ENCODE assay signal across 7 cellular contexts in the genomic region with DNA sequence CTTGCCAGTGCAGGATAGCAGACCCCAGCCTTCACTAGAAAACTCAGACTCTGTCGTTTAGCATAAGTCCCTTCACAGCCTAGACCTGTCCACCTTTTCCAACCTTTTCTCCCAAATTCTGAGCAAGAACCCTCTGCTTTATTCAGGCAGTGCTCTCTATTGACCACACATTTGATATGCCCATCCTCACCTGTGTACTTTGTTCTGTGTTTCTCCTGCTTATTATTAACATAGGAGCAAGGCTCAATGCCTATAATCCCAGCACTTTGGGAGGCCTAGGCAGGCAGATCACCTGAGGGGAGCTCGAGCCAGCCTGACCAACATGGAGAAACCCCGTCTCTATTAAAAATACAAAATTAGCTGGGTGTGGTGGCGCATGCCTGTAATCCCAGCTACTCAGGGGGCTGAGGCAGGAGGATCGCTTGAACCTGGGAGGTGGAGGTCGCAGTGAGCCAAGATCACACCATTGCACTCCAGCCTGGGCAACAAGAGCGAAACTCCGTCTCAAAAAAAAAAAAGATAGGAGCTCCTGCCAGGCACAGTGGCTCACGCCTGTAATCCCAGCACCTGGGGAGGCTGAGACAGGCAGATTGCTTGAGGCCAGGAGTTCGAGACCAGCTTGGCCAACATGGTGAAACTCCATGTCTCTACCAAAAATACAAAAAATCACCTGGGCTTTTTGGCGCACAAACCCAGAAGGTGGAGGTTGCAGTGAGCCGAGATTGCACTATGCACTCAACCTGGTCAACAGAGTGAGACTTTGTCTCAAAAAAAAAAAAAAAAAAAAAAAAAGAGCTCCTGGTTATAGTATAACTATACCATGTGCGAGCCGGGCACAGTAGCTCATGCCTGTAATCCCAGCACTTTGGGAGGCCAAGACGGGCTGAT. TPM values are rescaled to one million over a fixed set of nuclear protein-coding genes. Genes with fewer than 3 reads are reported as not detected.
DNase-seq lines count a peak whose midpoint lies in the region; ATAC-seq, FAIRE-seq and TF ChIP-seq lines count a peak whose summit lies in the region.
"Not testable (repeated sequence)": the region's sequence is repeated elsewhere in the genome, so short reads cannot be mapped to it uniquely, and the experiment has no call there.

No MANE protein-coding gene starts in this region.

- H3K4me1 Mint-ChIP-seq in CD8-positive, alpha-beta T cell (ENCODE audit: low read depth), result peaks cover 36% of the 10 kb centered on the region
- peaks cover 30 to 43% (median 34%) of the 10 kb centered on the region in 3 donors for H3K4me1 Mint-ChIP-seq in T-cell
- H3K4me1 Mint-ChIP-seq in activated CD4-positive, alpha-beta T cell treated with anti-CD3 and anti-CD28 coated beads, Interleukin-2, amount 10 ng/mL, durations not matched to agents 7 days and 5 days, result peaks cover 45% of the 10 kb centered on the region
- H3K4me1 Mint-ChIP-seq in activated naive CD4-positive, alpha-beta T cell treated with anti-CD3 and anti-CD28 coated beads, Interleukin-2, amount 10 ng/mL, durations not matched to agents 7 days and 5 days, result peaks cover 49% of the 10 kb centered on the region

- DNase-seq in CD8-positive, alpha-beta T cell; T-cell; activated CD4-positive, alpha-beta T cell treated with anti-CD3 and anti-CD28 coated beads, Interleukin-2, amount 10 ng/mL, durations not matched to agents 7 days and 5 days; activated naive CD4-positive, alpha-beta T cell treated with anti-CD3 and anti-CD28 coated beads, Interleukin-2, amount 10 ng/mL, durations not matched to agents 7 days and 5 days; kidney: not testable (repeated sequence)
- peak; percentile 26 to 62 (median 60) for DNase-seq in right lobe of liver
- peak; percentile 41 for DNase-seq in small intestine

- ATAC-seq in CD8-positive, alpha-beta T cell; T-cell (replicated peaks in 1 of 4): not testable (repeated sequence)
- peak; percentile 87 to 96 (median 95) for ATAC-seq in right lobe of liver

- not testable (repeated sequence) for H3K9me3 ChIP-seq in CD8-positive, alpha-beta T cell (ENCODE audit: low read length); kidney (ENCODE audit: control insufficient read depth in 1 of 2, low read length in 2 of 2); right lobe of liver; small intestine (ENCODE audit: control insufficient read depth, low read depth)

- not testable (repeated sequence) for H3K27me3 ChIP-seq in CD8-positive, alpha-beta T cell (ENCODE audit: insufficient read depth, low read length); right lobe of liver; small intestine (ENCODE audit: control insufficient read depth in 2 of 2, insufficient read depth in 2 of 2, low read length in 2 of 2)

- not testable (repeated sequence) for H3K4me3 ChIP-seq in CD8-positive, alpha-beta T cell (ENCODE audit: low read depth, low read length); kidney (ENCODE audit: low read length in 2 of 2); right lobe of liver; small intestine (ENCODE audit: low read depth in 1 of 2, low read length in 2 of 2)

- H3K4me3 Mint-ChIP-seq in CD8-positive, alpha-beta T cell, result peak overlapping the region; percentile 27
- H3K4me3 Mint-ChIP-seq in T-cell, result peak overlapping the region in 1 of 3 donors; percentile 64
- not testable (repeated sequence) for H3K4me3 Mint-ChIP-seq in activated CD4-positive, alpha-beta T cell treated with anti-CD3 and anti-CD28 coated beads, Interleukin-2, amount 10 ng/mL, durations not matched to agents 7 days and 5 days; activated naive CD4-positive, alpha-beta T cell treated with anti-CD3 and anti-CD28 coated beads, Interleukin-2, amount 10 ng/mL, durations not matched to agents 7 days and 5 days

- POLR2A ChIA-PET in CD8-positive, alpha-beta T cell (lab: Charles Lee); activated CD4-positive, alpha-beta T cell treated with anti-CD3 and anti-CD28 coated beads, Interleukin-2, amount 10 ng/mL, durations not matched to agents 7 days and 5 days (lab: Charles Lee): not testable (repeated sequence)
- POLR2A ChIA-PET in T-cell (lab: Charles Lee), result interaction anchor here (0.6 kb wide), 3 partner anchors 376 to 704 kb away, joined by 3 to 5 read pairs (median 3); no protein-coding TSS in a partner anchor

- H3K4me1 ChIP-seq in CD8-positive, alpha-beta T cell (ENCODE audit: insufficient read depth, low read length), result peaks cover 26% of the 10 kb centered on the region
- not testable (repeated sequence) for H3K4me1 ChIP-seq in kidney (ENCODE audit: control insufficient read depth in 1 of 2, insufficient read depth in 1 of 2, low read depth in 1 of 2, low read length in 2 of 2); right lobe of liver; small intestine (ENCODE audit: control insufficient read depth in 2 of 2, insufficient read depth in 1 of 2, low read depth in 1 of 2, low read length in 1 of 2)

- not testable (repeated sequence) for H3K27me3 Mint-ChIP-seq in CD8-positive, alpha-beta T cell (ENCODE audit: low read depth); T-cell; activated CD4-positive, alpha-beta T cell treated with anti-CD3 and anti-CD28 coated beads, Interleukin-2, amount 10 ng/mL, durations not matched to agents 7 days and 5 days; activated naive CD4-positive, alpha-beta T cell treated with anti-CD3 and anti-CD28 coated beads, Interleukin-2, amount 10 ng/mL, durations not matched to agents 7 days and 5 days

- CTCF ChIA-PET in CD8-positive, alpha-beta T cell (lab: Charles Lee), result interaction anchor here (0.6 to 0.7 kb wide), 2 partner anchors 45 to 353 kb away, joined by 3 to 4 read pairs; no protein-coding TSS in a partner anchor
- CTCF ChIA-PET in T-cell (lab: Charles Lee), result interaction anchor here (0.6 kb wide), 2 partner anchors 10 to 237 kb away, joined by 4 to 6 read pairs; no protein-coding TSS in a partner anchor
- CTCF ChIA-PET in activated CD4-positive, alpha-beta T cell treated with anti-CD3 and anti-CD28 coated beads, Interleukin-2, amount 10 ng/mL, durations not matched to agents 7 days and 5 days (lab: Charles Lee), result interaction anchor here (0.6 to 1.1 kb wide), 2 partner anchors 9 to 17 kb away, joined by 3 to 4 read pairs; no protein-coding TSS in a partner anchor
- CTCF ChIA-PET in activated naive CD4-positive, alpha-beta T cell treated with anti-CD3 and anti-CD28 coated beads, Interleukin-2, amount 10 ng/mL, durations not matched to agents 7 days and 5 days (lab: Charles Lee), result not testable (repeated sequence)

- H3K9me3 Mint-ChIP-seq in CD8-positive, alpha-beta T cell; T-cell; activated CD4-positive, alpha-beta T cell treated with anti-CD3 and anti-CD28 coated beads, Interleukin-2, amount 10 ng/mL, durations not matched to agents 7 days and 5 days; activated naive CD4-positive, alpha-beta T cell treated with anti-CD3 and anti-CD28 coated beads, Interleukin-2, amount 10 ng/mL, durations not matched to agents 7 days and 5 days: not testable (repeated sequence)

- H3K27ac ChIP-seq in CD8-positive, alpha-beta T cell (ENCODE audit: low read depth, low read length); small intestine (ENCODE audit: low read depth in 1 of 2, low read length in 1 of 2): not testable (repeated sequence)
- H3K27ac ChIP-seq in kidney (ENCODE audit: low read depth in 2 of 2, low read length in 2 of 2), result peak overlapping the region; percentile 5 to 29
- peak overlapping the region in 2 of 3 donors; percentile 72 to 80 for H3K27ac ChIP-seq in right lobe of liver

- not testable (repeated sequence) for H3K9ac ChIP-seq in kidney (ENCODE audit: low read length in 2 of 2)

- not testable (repeated sequence) for FAIRE-seq in kidney (lab: Jason Lieb, UNC); small intestine (lab: Jason Lieb, UNC)

- peaks cover 77% of the 10 kb centered on the region for H3K36me3 Mint-ChIP-seq in CD8-positive, alpha-beta T cell
- H3K36me3 Mint-ChIP-seq in T-cell, result peaks cover 60% of the 10 kb centered on the region
- H3K36me3 Mint-ChIP-seq in activated CD4-positive, alpha-beta T cell treated with anti-CD3 and anti-CD28 coated beads, Interleukin-2, amount 10 ng/mL, durations not matched to agents 7 days and 5 days (ENCODE audit: low read depth), result peaks cover 74% of the 10 kb centered on the region
- peaks cover 70% of the 10 kb centered on the region for H3K36me3 Mint-ChIP-seq in activated naive CD4-positive, alpha-beta T cell treated with anti-CD3 and anti-CD28 coated beads, Interleukin-2, amount 10 ng/mL, durations not matched to agents 7 days and 5 days

- intact Hi-C loops in CD8-positive, alpha-beta T cell (cut with DNase I, micrococcal nuclease), result loop anchor here in 1 of 2 experiments (2.0 kb wide), 1 partner anchor 13 kb away; no protein-coding TSS in a partner anchor
- intact Hi-C loops in kidney (cut with DNase I); right lobe of liver (cut with DNase I): not testable (repeated sequence)

- H3K27ac Mint-ChIP-seq in CD8-positive, alpha-beta T cell, result peak overlapping the region; percentile 81
- H3K27ac Mint-ChIP-seq in T-cell, result peak overlapping the region; percentile 79 to 88
- peak overlapping the region; percentile 87 for H3K27ac Mint-ChIP-seq in activated CD4-positive, alpha-beta T cell treated with anti-CD3 and anti-CD28 coated beads, Interleukin-2, amount 10 ng/mL, durations not matched to agents 7 days and 5 days
- H3K27ac Mint-ChIP-seq in activated naive CD4-positive, alpha-beta T cell treated with anti-CD3 and anti-CD28 coated beads, Interleukin-2, amount 10 ng/mL, durations not matched to agents 7 days and 5 days, result peak overlapping the region; percentile 99

- H3K36me3 ChIP-seq in CD8-positive, alpha-beta T cell (ENCODE audit: insufficient read depth, low read length), result peaks cover 36% of the 10 kb centered on the region
- H3K36me3 ChIP-seq in kidney (ENCODE audit: control insufficient read depth in 1 of 2, insufficient read depth in 2 of 2, low read length in 2 of 2) (peaks cover 19 to 47% of the 10 kb centered on the region in 2 donors), right lobe of liver (peaks cover 0 to 68% (median 22%) of the 10 kb centered on the region in 4 donors), small intestine (ENCODE audit: control insufficient read depth in 2 of 2, insufficient read depth in 2 of 2, low read length in 2 of 2) (peaks cover 18 to 26% of the 10 kb centered on the region in 2 donors)

- TF ChIP-seq POLR2A in right lobe of liver (IDR thresholded peaks at IDR 0.05), result not testable (repeated sequence)

- not testable (repeated sequence) for TF ChIP-seq CTCF in CD8-positive, alpha-beta T cell (IDR thresholded peaks at IDR 0.05); kidney (IDR thresholded peaks at IDR 0.05; ENCODE audit: borderline replicate concordance, extremely low read depth, insufficient read depth); right lobe of liver (IDR thresholded peaks at IDR 0.05)

- 48% methylated on average over 8 of the region's 15 CpGs for WGBS in right lobe of liver (ENCODE audit: insufficient coverage, low coverage, low lambda C conversion rate, missing lambda C conversion rate)
- 62 to 79% (median 73%) methylated on average over 15 of the region's 15 CpGs for WGBS in small intestine, 3 donors

RNA-seq across cellular contexts. Expression of a gene that starts 9.7 kb away (rescaled TPM):
- 10 to 100 TPM; 91.0 to 94.0 TPM for total RNA-seq in CD8-positive, alpha-beta T cell
- 10 to 100 TPM; 52.0 to 69.0 (median 58.8) TPM for total RNA-seq in T-cell
- total RNA-seq in activated CD4-positive, alpha-beta T cell treated with anti-CD3 and anti-CD28 coated beads, Interleukin-2, amount 10 ng/mL, durations not matched to agents 7 days and 5 days, result 10 to 100 TPM; 59.4 to 73.6 TPM
- total RNA-seq in kidney, result 37.3 TPM
- polyA plus RNA-seq in kidney (ENCODE audit: insufficient read depth, low read depth, low replicate concordance), result 40.8 TPM
- 10 to 100 TPM; 15.8 to 22.1 (median 19.5) TPM for total RNA-seq in right lobe of liver
- polyA plus RNA-seq in small intestine, result 10 to 100 TPM; 21.7 to 27.0 (median 22.4) TPM
